In genomic region chr19:57689750-57690149, GRCh38 we compare ENCODE assay signal across 1 cellular context.
TF ChIP-seq lines count a peak whose summit lies in the region.

No MANE protein-coding gene starts in this region.

TF ChIP-seq in liver, 16 proteins besides CTCF, POLR2A, EP300 and RAD21:
- TF ChIP-seq NR2F2 (IDR thresholded peaks at IDR 0.05): no peak
- no peak for TF ChIP-seq JUND (IDR thresholded peaks at IDR 0.05)
- TF ChIP-seq, protein P1, sequence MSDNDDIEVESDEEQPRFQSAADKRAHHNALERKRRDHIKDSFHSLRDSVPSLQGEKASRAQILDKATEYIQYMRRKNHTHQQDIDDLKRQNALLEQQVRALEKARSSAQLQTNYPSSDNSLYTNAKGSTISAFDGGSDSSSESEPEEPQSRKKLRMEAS (IDR thresholded peaks at IDR 0.05): no peak
- TF ChIP-seq SP1 (IDR thresholded peaks at IDR 0.05): no peak
- no peak for TF ChIP-seq GABPA (IDR thresholded peaks at IDR 0.05 in 1 of 2, conservative IDR thresholded peaks at IDR 0.05 in 1 of 2)
- TF ChIP-seq EGR1 (IDR thresholded peaks at IDR 0.05; ENCODE audit: low read depth in 2 of 2): no peak
- no peak for TF ChIP-seq TAF1 (conservative IDR thresholded peaks at IDR 0.05)
- TF ChIP-seq HNF4G (IDR thresholded peaks at IDR 0.05): no peak
- TF ChIP-seq FOXA2 (IDR thresholded peaks at IDR 0.05): no peak
- no peak for TF ChIP-seq FOXA1 (IDR thresholded peaks at IDR 0.05)
- no peak for TF ChIP-seq RXRA (IDR thresholded peaks at IDR 0.05)
- TF ChIP-seq, protein P2, sequence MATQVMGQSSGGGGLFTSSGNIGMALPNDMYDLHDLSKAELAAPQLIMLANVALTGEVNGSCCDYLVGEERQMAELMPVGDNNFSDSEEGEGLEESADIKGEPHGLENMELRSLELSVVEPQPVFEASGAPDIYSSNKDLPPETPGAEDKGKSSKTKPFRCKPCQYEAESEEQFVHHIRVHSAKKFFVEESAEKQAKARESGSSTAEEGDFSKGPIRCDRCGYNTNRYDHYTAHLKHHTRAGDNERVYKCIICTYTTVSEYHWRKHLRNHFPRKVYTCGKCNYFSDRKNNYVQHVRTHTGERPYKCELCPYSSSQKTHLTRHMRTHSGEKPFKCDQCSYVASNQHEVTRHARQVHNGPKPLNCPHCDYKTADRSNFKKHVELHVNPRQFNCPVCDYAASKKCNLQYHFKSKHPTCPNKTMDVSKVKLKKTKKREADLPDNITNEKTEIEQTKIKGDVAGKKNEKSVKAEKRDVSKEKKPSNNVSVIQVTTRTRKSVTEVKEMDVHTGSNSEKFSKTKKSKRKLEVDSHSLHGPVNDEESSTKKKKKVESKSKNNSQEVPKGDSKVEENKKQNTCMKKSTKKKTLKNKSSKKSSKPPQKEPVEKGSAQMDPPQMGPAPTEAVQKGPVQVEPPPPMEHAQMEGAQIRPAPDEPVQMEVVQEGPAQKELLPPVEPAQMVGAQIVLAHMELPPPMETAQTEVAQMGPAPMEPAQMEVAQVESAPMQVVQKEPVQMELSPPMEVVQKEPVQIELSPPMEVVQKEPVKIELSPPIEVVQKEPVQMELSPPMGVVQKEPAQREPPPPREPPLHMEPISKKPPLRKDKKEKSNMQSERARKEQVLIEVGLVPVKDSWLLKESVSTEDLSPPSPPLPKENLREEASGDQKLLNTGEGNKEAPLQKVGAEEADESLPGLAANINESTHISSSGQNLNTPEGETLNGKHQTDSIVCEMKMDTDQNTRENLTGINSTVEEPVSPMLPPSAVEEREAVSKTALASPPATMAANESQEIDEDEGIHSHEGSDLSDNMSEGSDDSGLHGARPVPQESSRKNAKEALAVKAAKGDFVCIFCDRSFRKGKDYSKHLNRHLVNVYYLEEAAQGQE (IDR thresholded peaks at IDR 0.05): no peak
- TF ChIP-seq HNF4A (conservative IDR thresholded peaks at IDR 0.05): no peak
- TF ChIP-seq YY1 (IDR thresholded peaks at IDR 0.05): no peak
TF ChIP-seq in liver: peak in this region for 0.
